Comparison of ENCODE assay signal across 16 cellular contexts in genomic region chr1:169160845-169161511, GRCh38. TPM values are rescaled to one million over a fixed set of nuclear protein-coding genes. Genes with fewer than 3 reads are reported as not detected.
DNase-seq lines count a peak whose midpoint lies in the region; ATAC-seq, FAIRE-seq and TF ChIP-seq lines count a peak whose summit lies in the region.
"Had no signal": no experiment of that assay in that cellular context is flagged by ENCODE, and none has a peak within 500 bp of the region (broad histone marks: within the 10 kb centered on the region; RNA-seq: fewer than 3 reads in every experiment).

No MANE protein-coding gene starts in this region.

- peak; percentile 18 for DNase-seq in NCI-H82 treated with DMSO at 0.1 percent for 48 hours (lab: John Stamatoyannopoulos, UW; ENCODE audit: unreplicated experiment)
- peak; percentile 21 for DNase-seq in choroid plexus epithelial cell (ENCODE audit: low read depth)
- no peak for DNase-seq in transverse colon
- DNase-seq in neural progenitor cell (ENCODE audit: low spot score) = no peak
- no peak for DNase-seq in colonic mucosa
- DNase-seq: activated CD4-positive, alpha-beta memory T cell treated with anti-CD3 and anti-CD28 coated beads for 36 hours; activated T-cell treated with anti-CD3 and anti-CD28 coated beads, Interleukin-2, amount 50 U/mL, for 48 hours; natural killer cell; NCI-H1694 treated with DMSO at 0.1 percent for 48 hours; NCI-H446 treated with DMSO at 0.1 percent for 48 hours; stimulated activated CD4-positive, alpha-beta T cell treated with anti-CD3 and anti-CD28 coated beads, Interleukin-1b, Interleukin-23, amount 100 ng/mL, for 48 hours had no signal

- H3F3A ChIP-seq in neural progenitor cell (ENCODE audit: low read depth) = no peaks in the 10 kb centered on the region

- intact Hi-C loops in transverse colon (cut with DNase I; ENCODE audit: low total_unique reads) = no loop called here
- intact Hi-C loops in colonic mucosa (cut with DNase I) = no loop called here

- H3K4me1 ChIP-seq in transverse colon = peaks cover 8 to 34% (median 16%) of the 10 kb centered on the region in 4 donors
- H3K4me1 ChIP-seq in neural progenitor cell = peaks cover 12% of the 10 kb centered on the region
- no peaks in the 10 kb centered on the region for H3K4me1 ChIP-seq in colonic mucosa

- H3K9me3 ChIP-seq in transverse colon (no peaks in the 10 kb centered on the region), neural progenitor cell (ENCODE audit: low read depth) (no peaks in the 10 kb centered on the region), colonic mucosa (no peaks in the 10 kb centered on the region)

- H3K4me2 ChIP-seq in neural progenitor cell = no peak overlapping the region

- H3K79me2 ChIP-seq in neural progenitor cell (ENCODE audit: low read depth) = no peaks in the 10 kb centered on the region

- H3K27me3 ChIP-seq in transverse colon = no peaks in the 10 kb centered on the region
- H3K27me3 ChIP-seq in neural progenitor cell = no peaks in the 10 kb centered on the region
- no peaks in the 10 kb centered on the region for H3K27me3 ChIP-seq in colonic mucosa

- 71 to 78% methylated on average over 3 of the region's 3 CpGs for WGBS in transverse colon (ENCODE audit: low coverage in 1 of 2), 2 donors

- no peaks in the 10 kb centered on the region for H3K9me3 Mint-ChIP-seq in neural progenitor cell
- H3K9me3 Mint-ChIP-seq: activated CD4-positive, alpha-beta memory T cell treated with anti-CD3 and anti-CD28 coated beads for 36 hours; natural killer cell had no signal

- ATAC-seq in HG03039 (IDR thresholded peaks at IDR 0.05; ENCODE audit: unreplicated experiment) = no peak
- ATAC-seq: natural killer cell had no signal

- FAIRE-seq in islet of Langerhans (lab: Jason Lieb, UNC) = peak; percentile 43

- no peaks in the 10 kb centered on the region for H3K36me3 ChIP-seq in transverse colon
- no peaks in the 10 kb centered on the region for H3K36me3 ChIP-seq in neural progenitor cell
- H3K36me3 ChIP-seq in colonic mucosa = no peaks in the 10 kb centered on the region

- H3K27ac ChIP-seq in transverse colon (peak overlapping the region; percentile 11 to 79 (median 70)), neural progenitor cell (no peak overlapping the region), colonic mucosa (no peak overlapping the region)
- H3K27ac ChIP-seq: coronary artery had no signal

- H4K20me1 ChIP-seq in neural progenitor cell (ENCODE audit: low read depth) = no peaks in the 10 kb centered on the region

- H3K4me3 Mint-ChIP-seq in neural progenitor cell = no peak overlapping the region
- H3K4me3 Mint-ChIP-seq: activated CD4-positive, alpha-beta memory T cell treated with anti-CD3 and anti-CD28 coated beads for 36 hours; CD14-positive monocyte; natural killer cell had no signal

- H3K27me3 Mint-ChIP-seq in neural progenitor cell (ENCODE audit: insufficient read depth, low read depth) = no peaks in the 10 kb centered on the region
- H3K27me3 Mint-ChIP-seq: activated CD4-positive, alpha-beta memory T cell treated with anti-CD3 and anti-CD28 coated beads for 36 hours had no signal

- TF ChIP-seq CTCF in choroid plexus epithelial cell (conservative IDR thresholded peaks at IDR 0.05; ENCODE audit: low read depth, low read length) (no peak), transverse colon (IDR thresholded peaks at IDR 0.05) (no peak), neural progenitor cell (IDR thresholded peaks at IDR 0.05) (no peak), colonic mucosa (IDR thresholded peaks at IDR 0.05) (no peak)

- no peak for TF ChIP-seq POLR2A in transverse colon (IDR thresholded peaks at IDR 0.05)

- H3K4me3 ChIP-seq in choroid plexus epithelial cell (ENCODE audit: low read depth, low read length) = no peak overlapping the region
- H3K4me3 ChIP-seq in transverse colon = no peak overlapping the region
- H3K4me3 ChIP-seq in neural progenitor cell = no peak overlapping the region
- H3K4me3 ChIP-seq in colonic mucosa = no peak overlapping the region
- H3K4me3 ChIP-seq: coronary artery, lung had no signal

- no peaks in the 10 kb centered on the region for H3K36me3 Mint-ChIP-seq in neural progenitor cell
- H3K36me3 Mint-ChIP-seq: activated CD4-positive, alpha-beta memory T cell treated with anti-CD3 and anti-CD28 coated beads for 36 hours; CD14-positive monocyte; natural killer cell had no signal

- no peaks in the 10 kb centered on the region for H3K4me1 Mint-ChIP-seq in neural progenitor cell
- H3K4me1 Mint-ChIP-seq: CD14-positive monocyte, natural killer cell had no signal

- H3K9ac ChIP-seq in neural progenitor cell = no peak overlapping the region
- H3K9ac ChIP-seq in colonic mucosa (ENCODE audit: low read depth in 2 of 2, low read length in 2 of 2) = no peak overlapping the region

- no peak for TF ChIP-seq EP300 in transverse colon (IDR thresholded peaks at IDR 0.05; ENCODE audit: low read depth)

- no peak overlapping the region for H2AFZ ChIP-seq in neural progenitor cell (replicated peaks)

- in situ Hi-C loops in transverse colon (cut with MboI; ENCODE audit: low pct_ligation_motif_present in 1 of 4, low pct_unique_long_range_greater_than_20kb in 1 of 4, low sequenced_read_pairs in 3 of 4) = no loop called here

- H3K27ac Mint-ChIP-seq in neural progenitor cell = no peak overlapping the region
- H3K27ac Mint-ChIP-seq: activated CD4-positive, alpha-beta memory T cell treated with anti-CD3 and anti-CD28 coated beads for 36 hours; natural killer cell had no signal

RNA-seq across cellular contexts. Expression of gene ATP1B1, which starts 54.5 kb away (rescaled TPM):
- 100 to 1,000 TPM in 3 of 4 donors, 10 to 100 TPM in 1; 82.8 to 493 (median 375) TPM for total RNA-seq in transverse colon
- total RNA-seq in neural progenitor cell (ENCODE audit: low replicate concordance) = 30.7 and 32.6 TPM in 2 replicates
- total RNA-seq in colonic mucosa = 100 to 1,000 TPM; 378 to 678 TPM

Comparison
In these comparisons a context has a peak if more than half of its experiments do, and no peak if none do; other contexts are left out.
1. DNase-seq: peak in NCI-H82 treated with DMSO at 0.1 percent for 48 hours (single experiment) and choroid plexus epithelial cell (single experiment); none in transverse colon (single experiment), neural progenitor cell (single experiment) and colonic mucosa (single experiment).
2. H3K27ac ChIP-seq: peak in transverse colon (4 of 4); none in neural progenitor cell (single experiment) and colonic mucosa (single experiment).